Comparison of ENCODE assay signal across 22 cellular contexts in the genomic region with DNA sequence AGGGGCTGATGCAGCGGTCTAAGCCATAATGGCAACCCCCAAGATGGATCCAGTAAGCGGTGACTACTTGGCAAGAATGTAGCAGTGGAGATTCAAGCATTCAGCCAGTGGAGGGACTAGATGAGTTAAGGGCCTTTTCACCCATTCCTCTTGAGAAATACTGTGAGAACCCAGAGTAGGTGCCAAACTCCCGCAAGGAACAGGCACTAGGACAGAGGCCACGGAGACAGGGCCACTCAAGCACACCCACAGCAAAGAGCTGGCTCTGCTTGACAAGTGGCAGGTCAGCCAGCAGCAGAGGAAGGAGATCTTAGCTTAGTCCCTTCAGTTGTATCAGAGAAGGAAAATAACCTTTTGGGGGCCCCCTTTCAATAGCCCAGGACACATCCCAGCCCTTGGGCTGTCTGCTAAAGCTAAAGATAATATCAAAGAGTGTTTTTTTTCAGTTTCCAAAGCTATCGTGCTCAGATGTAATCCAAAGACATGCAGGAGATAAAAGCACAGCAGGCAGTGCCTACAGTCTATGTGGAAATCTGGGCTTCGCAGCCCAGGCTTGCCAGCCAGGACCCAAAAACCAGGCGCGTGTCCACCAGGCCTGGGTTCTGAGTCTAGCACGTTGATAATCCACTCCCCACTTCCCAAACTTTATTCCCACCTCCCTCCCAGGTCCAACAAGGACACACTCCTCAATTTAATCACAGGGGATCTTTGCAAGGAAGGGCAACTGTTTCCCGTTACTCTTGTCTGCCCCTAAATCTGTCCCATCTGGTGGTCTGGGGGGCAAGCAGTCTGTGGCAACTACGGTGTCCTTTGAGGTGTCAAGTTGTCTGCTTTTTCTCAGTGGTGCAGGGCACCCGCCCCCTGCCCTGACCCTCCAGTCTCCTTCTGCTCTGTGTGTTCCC.
DNase-seq lines count a peak whose midpoint lies in the region; ATAC-seq and TF ChIP-seq lines count a peak whose summit lies in the region.
"Had no signal": no experiment of that assay in that cellular context is flagged by ENCODE, and none has a peak within 500 bp of the region (broad histone marks: within the 10 kb centered on the region; RNA-seq: fewer than 3 reads in every experiment).

No MANE protein-coding gene starts in this region.

- no peaks in the 10 kb centered on the region for H3K9me3 ChIP-seq in adipocyte (ENCODE audit: control insufficient read depth, low read length)
- H3K9me3 ChIP-seq in gastroesophageal sphincter = no peaks in the 10 kb centered on the region
- no peaks in the 10 kb centered on the region for H3K9me3 ChIP-seq in lower lobe of right lung
- H3K9me3 ChIP-seq: body of pancreas, MG63 had no signal

- intact Hi-C loops in lower lobe of right lung (cut with DNase I) = no loop called here

- no peak for TF ChIP-seq POLR2A in gastroesophageal sphincter (IDR thresholded peaks at IDR 0.05)

- WGBS in gastroesophageal sphincter (ENCODE audit: low coverage in 1 of 2), 2 donors = 71 to 82% methylated on average over 5 to 6 of the region's 12 CpGs

- no peak overlapping the region for H3K4me3 ChIP-seq in adipocyte (ENCODE audit: low read length)
- H3K4me3 ChIP-seq in gastroesophageal sphincter = no peak overlapping the region
- no peak overlapping the region for H3K4me3 ChIP-seq in lower lobe of right lung
- H3K4me3 ChIP-seq: body of pancreas, coronary artery, MG63 had no signal

- no peaks in the 10 kb centered on the region for H3K36me3 ChIP-seq in adipocyte (ENCODE audit: control insufficient read depth, insufficient read depth, low read length, severe bottlenecking)
- H3K36me3 ChIP-seq in gastroesophageal sphincter = no peaks in the 10 kb centered on the region
- peaks cover 3% of the 10 kb centered on the region for H3K36me3 ChIP-seq in lower lobe of right lung
- H3K36me3 ChIP-seq: MG63 had no signal

- H3K4me1 ChIP-seq in adipocyte (ENCODE audit: control insufficient read depth, insufficient read depth, low read length) (peaks cover 29% of the 10 kb centered on the region), gastroesophageal sphincter (peaks cover 0 to 37% (median 0%) of the 10 kb centered on the region in 3 donors), lower lobe of right lung (peaks cover 12% of the 10 kb centered on the region)

- no peak for TF ChIP-seq EP300 in gastroesophageal sphincter (IDR thresholded peaks at IDR 0.05)

- H3K27ac ChIP-seq in gastroesophageal sphincter (no peak overlapping the region), lower lobe of right lung (no peak overlapping the region), temporal lobe (ENCODE audit: low read depth, low read length) (peak overlapping the region; percentile 57)
- H3K27ac ChIP-seq: coronary artery had no signal

- peak overlapping the region; percentile 74 for H3K9ac ChIP-seq in adipocyte (ENCODE audit: low read length)

- DNase-seq in adipocyte (ENCODE audit: low read depth) = peak; percentile 28
- no peak for DNase-seq in lower lobe of right lung
- DNase-seq in ureter (ENCODE audit: low spot score) = no peak
- DNase-seq in AML-193 (lab: John Stamatoyannopoulos, UW) = no peak
- DNase-seq: activated CD4-positive, alpha-beta T cell treated with anti-CD3 and anti-CD28 coated beads, Interleukin-2, amount 50 U/mL, for 48 hours; activated CD8-positive, alpha-beta memory T cell treated with anti-CD3 and anti-CD28 coated beads, Interleukin-2, amount 50 U/mL, for 48 hours; activated effector memory CD4-positive, alpha-beta T cell treated with anti-CD3 and anti-CD28 coated beads, Interleukin-2, amount 50 U/mL, for 16 hours; body of pancreas; CD8-positive, alpha-beta memory T cell; H7; MG63; NCI-H146; NCI-H524; NK-92 treated with Interleukin-12 subunit alpha and Interleukin-12 subunit beta, amount 100 ng/mL, for 24 hours; stimulated activated CD4-positive, alpha-beta T cell treated with anti-CD3 and anti-CD28 coated beads, Interleukin-4, amount 100 ng/mL, for 24 hours; T-helper 9 cell had no signal

- ATAC-seq in gastroesophageal sphincter = peak; percentile 44
- ATAC-seq in lower lobe of right lung = peak; percentile 58 to 64
- ATAC-seq in HG03095 (IDR thresholded peaks at IDR 0.05; ENCODE audit: unreplicated experiment) = no peak
- ATAC-seq: body of pancreas, Panc1, WTC11 had no signal

- no peak for TF ChIP-seq CTCF in gastroesophageal sphincter (IDR thresholded peaks at IDR 0.05)
- no peak for TF ChIP-seq CTCF in lower lobe of right lung (IDR thresholded peaks at IDR 0.05)

- peaks cover 53% of the 10 kb centered on the region for H3K27me3 ChIP-seq in adipocyte (replicated peaks; ENCODE audit: control insufficient read depth, insufficient read depth, low read length)
- peaks cover 51% of the 10 kb centered on the region for H3K27me3 ChIP-seq in gastroesophageal sphincter
- no peaks in the 10 kb centered on the region for H3K27me3 ChIP-seq in lower lobe of right lung (ENCODE audit: low read depth)
- H3K27me3 ChIP-seq: body of pancreas had no signal
